18 cellular contexts compared by ENCODE assay signal in the genomic region with DNA sequence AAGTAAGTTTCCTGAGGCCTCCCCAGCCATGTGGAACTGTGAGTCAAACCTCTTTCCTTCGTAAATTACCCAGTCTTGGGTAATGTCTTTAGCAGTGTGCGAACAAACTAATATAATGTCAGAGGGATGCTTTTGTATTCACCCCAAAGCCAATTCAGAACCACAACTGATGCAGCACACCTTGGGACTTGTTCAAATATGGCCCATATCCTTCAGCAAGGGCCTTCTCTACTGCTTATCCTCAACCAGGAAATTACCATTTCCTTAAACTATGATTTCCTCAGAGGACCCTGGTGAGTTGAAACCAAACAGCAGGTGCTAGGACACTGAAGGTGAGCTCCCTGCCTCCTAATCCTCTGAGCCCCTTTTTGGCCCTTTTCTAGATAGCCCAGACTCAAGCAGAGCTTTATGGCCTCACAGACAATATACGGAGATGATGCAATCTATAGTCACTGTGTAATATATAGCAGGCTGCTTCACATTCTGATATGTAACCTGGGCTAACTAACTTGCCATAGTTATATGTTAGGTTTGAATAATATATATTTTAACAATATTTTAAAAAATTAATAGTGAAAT. TPM values are rescaled to one million over a fixed set of nuclear protein-coding genes. Genes with fewer than 3 reads are reported as not detected.
DNase-seq lines count a peak whose midpoint lies in the region; ATAC-seq and TF ChIP-seq lines count a peak whose summit lies in the region.
"Had no signal": no experiment of that assay in that cellular context is flagged by ENCODE, and none has a peak within 500 bp of the region (broad histone marks: within the 10 kb centered on the region; RNA-seq: fewer than 3 reads in every experiment).

No MANE protein-coding gene starts in this region.

- H3K27ac Mint-ChIP-seq in activated CD4-positive, alpha-beta memory T cell treated with anti-CD3 and anti-CD28 coated beads, Interleukin-2, amount 10 ng/mL, durations not matched to agents 7 days and 5 days, result peak overlapping the region; percentile 47
- no peak overlapping the region for H3K27ac Mint-ChIP-seq in activated CD4-positive, alpha-beta memory T cell treated with anti-CD3 and anti-CD28 coated beads for 36 hours
- peak overlapping the region; percentile 61 for H3K27ac Mint-ChIP-seq in Caco-2 (ENCODE audit: unreplicated experiment)
- peak overlapping the region; percentile 9 for H3K27ac Mint-ChIP-seq in T-helper 17 cell
- H3K27ac Mint-ChIP-seq: HFFc6 had no signal

- H3K9me3 ChIP-seq in Caco-2 (no peaks in the 10 kb centered on the region), T-helper 17 cell (ENCODE audit: control insufficient read depth, low read length, poor library complexity, severe bottlenecking) (no peaks in the 10 kb centered on the region)
- H3K9me3 ChIP-seq: BLaER1 had no signal

- no peaks in the 10 kb centered on the region for H3K27me3 ChIP-seq in Caco-2 (replicated peaks; ENCODE audit: control insufficient read depth, insufficient read depth, low read length)
- H3K27me3 ChIP-seq: BLaER1 had no signal

- TF ChIP-seq CTCF in Caco-2 (IDR thresholded peaks at IDR 0.05; ENCODE audit: insufficient read depth in 1 of 2, low read depth in 1 of 2, low read length in 1 of 2, severe bottlenecking in 1 of 2, unreplicated experiment in 1 of 2), result no peak

- H3K27ac ChIP-seq in epithelial cell of prostate, result peak overlapping the region; percentile 17
- H3K27ac ChIP-seq: BLaER1, RWPE1 had no signal

- no peak for DNase-seq in activated CD4-positive, alpha-beta memory T cell treated with anti-CD3 and anti-CD28 coated beads, Interleukin-2, amount 10 ng/mL, durations not matched to agents 7 days and 5 days
- DNase-seq in activated CD4-positive, alpha-beta memory T cell treated with anti-CD3 and anti-CD28 coated beads for 36 hours, result no peak
- DNase-seq in Caco-2 (no peak), T-helper 17 cell (no peak), epithelial cell of prostate (ENCODE audit: low read depth, low spot score) (no peak), GOT3 (lab: John Stamatoyannopoulos, UW) (no peak)
- DNase-seq: DND-41, HFFc6, Kasumi-1, MM.1S, NCI-H1105 treated with DMSO at 0.1 percent for 48 hours, NCI-H1694 treated with DMSO at 0.1 percent for 48 hours, NCI-H446 treated with DMSO at 0.1 percent for 48 hours, NCI-H748 treated with DMSO at 0.1 percent for 48 hours, PC-3 had no signal

- intact Hi-C loops in activated CD4-positive, alpha-beta memory T cell treated with anti-CD3 and anti-CD28 coated beads for 36 hours (cut with micrococcal nuclease), result no loop called here
- intact Hi-C loops in Caco-2 (cut with micrococcal nuclease; ENCODE audit: unreplicated experiment), result no loop called here

- no peaks in the 10 kb centered on the region for H3K27me3 Mint-ChIP-seq in activated CD4-positive, alpha-beta memory T cell treated with anti-CD3 and anti-CD28 coated beads, Interleukin-2, amount 10 ng/mL, durations not matched to agents 7 days and 5 days
- no peaks in the 10 kb centered on the region for H3K27me3 Mint-ChIP-seq in activated CD4-positive, alpha-beta memory T cell treated with anti-CD3 and anti-CD28 coated beads for 36 hours
- H3K27me3 Mint-ChIP-seq in Caco-2 (ENCODE audit: insufficient read depth, unreplicated experiment), result no peaks in the 10 kb centered on the region
- no peaks in the 10 kb centered on the region for H3K27me3 Mint-ChIP-seq in T-helper 17 cell

- CTCF ChIA-PET in activated CD4-positive, alpha-beta memory T cell treated with anti-CD3 and anti-CD28 coated beads, Interleukin-2, amount 10 ng/mL, durations not matched to agents 7 days and 5 days (lab: Charles Lee), result no interaction called here
- CTCF ChIA-PET in activated CD4-positive, alpha-beta memory T cell treated with anti-CD3 and anti-CD28 coated beads for 36 hours (lab: Charles Lee), result no interaction called here
- CTCF ChIA-PET in Caco-2 (lab: Charles Lee), result no interaction called here

- no peaks in the 10 kb centered on the region for H3K9me3 Mint-ChIP-seq in activated CD4-positive, alpha-beta memory T cell treated with anti-CD3 and anti-CD28 coated beads, Interleukin-2, amount 10 ng/mL, durations not matched to agents 7 days and 5 days
- no peaks in the 10 kb centered on the region for H3K9me3 Mint-ChIP-seq in activated CD4-positive, alpha-beta memory T cell treated with anti-CD3 and anti-CD28 coated beads for 36 hours
- H3K9me3 Mint-ChIP-seq in Caco-2 (ENCODE audit: unreplicated experiment), result no peaks in the 10 kb centered on the region
- H3K9me3 Mint-ChIP-seq: HFFc6 had no signal

- POLR2A ChIA-PET in activated CD4-positive, alpha-beta memory T cell treated with anti-CD3 and anti-CD28 coated beads, Interleukin-2, amount 10 ng/mL, durations not matched to agents 7 days and 5 days (lab: Charles Lee), result interaction anchor here (1.8 to 3.1 kb wide), 2 partner anchors 13 to 16 kb away, joined by 5 to 10 read pairs; no protein-coding TSS in a partner anchor
- POLR2A ChIA-PET in activated CD4-positive, alpha-beta memory T cell treated with anti-CD3 and anti-CD28 coated beads for 36 hours (lab: Charles Lee), result interaction anchor here (1.5 kb wide), 1 partner anchor 10 kb away, joined by 6 read pairs; no protein-coding TSS in a partner anchor
- POLR2A ChIA-PET in Caco-2 (lab: Charles Lee), result no interaction called here

- peaks cover 2% of the 10 kb centered on the region; the same call in 1 of the 2 replicates for H3K36me3 ChIP-seq in Caco-2 (ENCODE audit: control insufficient read depth, insufficient read depth, low read length)

- no peaks in the 10 kb centered on the region for H3K4me1 ChIP-seq in Caco-2
- H3K4me1 ChIP-seq: BLaER1 had no signal

- no peak overlapping the region for H3K4me3 ChIP-seq in Caco-2 (ENCODE audit: low read depth, low read length)
- H3K4me3 ChIP-seq: BLaER1 had no signal

- peaks cover 60% of the 10 kb centered on the region for H3K36me3 Mint-ChIP-seq in activated CD4-positive, alpha-beta memory T cell treated with anti-CD3 and anti-CD28 coated beads, Interleukin-2, amount 10 ng/mL, durations not matched to agents 7 days and 5 days (ENCODE audit: low read depth)
- H3K36me3 Mint-ChIP-seq in activated CD4-positive, alpha-beta memory T cell treated with anti-CD3 and anti-CD28 coated beads for 36 hours, result peaks cover 51% of the 10 kb centered on the region
- H3K36me3 Mint-ChIP-seq in Caco-2 (ENCODE audit: insufficient read depth, unreplicated experiment), result peaks cover 32% of the 10 kb centered on the region
- peaks cover 12% of the 10 kb centered on the region for H3K36me3 Mint-ChIP-seq in T-helper 17 cell (ENCODE audit: low read depth)

- BruUV-seq in Caco-2 (replicated peaks; lab: Mats Ljungman, UMichigan), result no TSS peak

- peaks cover 9% of the 10 kb centered on the region for H3K4me1 Mint-ChIP-seq in activated CD4-positive, alpha-beta memory T cell treated with anti-CD3 and anti-CD28 coated beads, Interleukin-2, amount 10 ng/mL, durations not matched to agents 7 days and 5 days
- H3K4me1 Mint-ChIP-seq in activated CD4-positive, alpha-beta memory T cell treated with anti-CD3 and anti-CD28 coated beads for 36 hours (ENCODE audit: low read depth), result peaks cover 13% of the 10 kb centered on the region
- H3K4me1 Mint-ChIP-seq in Caco-2 (ENCODE audit: low read depth, unreplicated experiment) (no peaks in the 10 kb centered on the region), T-helper 17 cell (peaks cover 5% of the 10 kb centered on the region)

- ATAC-seq in T-helper 17 cell, result no peak
- no peak for ATAC-seq in HG03521 (IDR thresholded peaks at IDR 0.05; ENCODE audit: unreplicated experiment)
- ATAC-seq: PC-3 had no signal

- no peak overlapping the region for H3K4me3 Mint-ChIP-seq in activated CD4-positive, alpha-beta memory T cell treated with anti-CD3 and anti-CD28 coated beads, Interleukin-2, amount 10 ng/mL, durations not matched to agents 7 days and 5 days
- no peak overlapping the region for H3K4me3 Mint-ChIP-seq in activated CD4-positive, alpha-beta memory T cell treated with anti-CD3 and anti-CD28 coated beads for 36 hours
- no peak overlapping the region for H3K4me3 Mint-ChIP-seq in Caco-2 (ENCODE audit: unreplicated experiment)
- no peak overlapping the region for H3K4me3 Mint-ChIP-seq in T-helper 17 cell
- H3K4me3 Mint-ChIP-seq: HFFc6 had no signal

RNA-seq across cellular contexts. Expression of a gene that starts 15.2 kb away (rescaled TPM):
- total RNA-seq in activated CD4-positive, alpha-beta memory T cell treated with anti-CD3 and anti-CD28 coated beads, Interleukin-2, amount 10 ng/mL, durations not matched to agents 7 days and 5 days, result 100 to 1,000 TPM; 168 to 177 TPM
- 100 to 1,000 TPM; 219 to 220 TPM for total RNA-seq in activated CD4-positive, alpha-beta memory T cell treated with anti-CD3 and anti-CD28 coated beads for 36 hours
- 93.1 and 103 TPM in 2 replicates for total RNA-seq in Caco-2 (2022)
- 10 to 100 TPM; 58.1 to 65.8 TPM for total RNA-seq in T-helper 17 cell
